16 cellular contexts compared by ENCODE assay signal in genomic region chr4:119834901-119835300, GRCh38.
"Had no signal": no experiment of that assay in that cellular context is flagged by ENCODE, and none has a peak within 500 bp of the region (broad histone marks: within the 10 kb centered on the region; RNA-seq: fewer than 3 reads in every experiment).

No MANE protein-coding gene starts in this region.

- H3K4me1 ChIP-seq: adrenal gland, lower lobe of right lung had no signal

- H3K27me3 ChIP-seq: adrenal gland, dorsolateral prefrontal cortex, heart left ventricle, ovary had no signal

- H3K9me3 ChIP-seq: adrenal gland, lower lobe of right lung, ovary had no signal

- ATAC-seq: activated CD4-positive, alpha-beta T cell treated with anti-CD3 and anti-CD28 coated beads for 36 hours; esophagus mucosa; lower lobe of right lung had no signal

- H3K27ac ChIP-seq: adrenal gland, dorsolateral prefrontal cortex, lower lobe of right lung, ovary had no signal

- DNase-seq: activated CD4-positive, alpha-beta memory T cell treated with anti-CD3 and anti-CD28 coated beads, Interleukin-2, amount 10 ng/mL, durations not matched to agents 7 days and 5 days; activated CD4-positive, alpha-beta T cell treated with anti-CD3 and anti-CD28 coated beads for 36 hours; activated naive CD4-positive, alpha-beta T cell treated with anti-CD3 and anti-CD28 coated beads, Interleukin-2, amount 50 U/mL, for 16 hours; activated T-cell treated with anti-CD3 and anti-CD28 coated beads, Interleukin-2, amount 50 U/mL, for 24 hours; adrenal gland; dorsolateral prefrontal cortex; heart left ventricle; immature natural killer cell; lower lobe of right lung; midbrain; ovary; stimulated activated CD4-positive, alpha-beta T cell treated with anti-CD3 and anti-CD28 coated beads, Interleukin-4, amount 100 ng/mL, for 4 hours; stimulated activated CD8-positive, alpha-beta memory T cell treated with anti-CD3 and anti-CD28 coated beads, Interleukin-4, amount 100 ng/mL, for 48 hours; stimulated activated naive CD4-positive, alpha-beta T cell treated with Interleukin-2 at 50 U/mL for 16 hours; T-helper 2 cell had no signal

- H3K36me3 ChIP-seq: adrenal gland, heart left ventricle, lower lobe of right lung, ovary had no signal

- H3K4me3 ChIP-seq: adrenal gland, dorsolateral prefrontal cortex, heart left ventricle, lower lobe of right lung, ovary had no signal
